In the genomic region with DNA sequence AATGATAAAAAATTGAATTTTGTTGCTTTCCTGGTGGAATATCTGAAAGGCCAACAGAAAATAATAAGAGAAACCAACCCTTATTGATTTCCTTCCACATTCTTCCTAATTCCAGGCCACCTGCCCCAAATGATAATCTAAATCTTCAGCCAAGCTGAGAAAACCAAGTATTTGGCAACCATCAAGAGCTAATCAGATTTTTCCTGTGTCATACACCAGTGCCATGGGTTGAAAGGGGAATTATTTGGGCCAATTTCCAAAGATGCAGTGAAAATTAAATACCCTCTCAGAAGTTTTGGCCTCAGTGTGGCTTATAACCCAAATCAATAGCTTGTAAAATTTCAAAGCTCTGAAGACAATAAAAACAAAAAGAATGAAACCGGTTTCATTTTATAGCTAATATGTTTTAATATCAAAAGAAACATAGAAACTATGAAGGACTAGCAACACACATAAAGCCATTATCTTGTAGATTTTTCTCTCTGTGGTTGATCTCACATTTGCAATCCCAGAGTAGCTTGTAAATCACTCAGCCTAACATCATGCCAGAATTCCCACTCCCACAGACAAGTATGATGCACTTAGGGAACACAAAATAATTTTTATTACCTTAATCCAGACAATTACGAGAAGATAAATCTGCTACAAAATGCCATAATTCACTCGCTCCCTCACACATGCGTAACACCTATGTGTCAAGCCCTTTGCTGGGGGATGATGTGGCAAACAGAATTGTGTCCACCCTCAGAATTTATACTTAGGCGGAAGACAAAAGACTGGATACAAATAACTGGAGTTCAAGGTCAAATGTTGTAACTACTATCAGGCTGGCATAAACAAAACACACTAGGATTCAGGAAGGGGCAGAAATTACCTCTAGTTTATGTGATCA, we compare ENCODE assay signal across 35 cellular contexts.
DNase-seq lines count a peak whose midpoint lies in the region; ATAC-seq, FAIRE-seq and TF ChIP-seq lines count a peak whose summit lies in the region.
"Had no signal": no experiment of that assay in that cellular context is flagged by ENCODE, and none has a peak within 500 bp of the region (broad histone marks: within the 10 kb centered on the region; RNA-seq: fewer than 3 reads in every experiment).

No MANE protein-coding gene starts in this region.

- no peaks in the 10 kb centered on the region for H3K4me1 Mint-ChIP-seq in CD4-positive, alpha-beta T cell (ENCODE audit: low read depth)
- H3K4me1 Mint-ChIP-seq: activated T-helper 17 cell treated with anti-CD3 and anti-CD28 coated beads, Interleukin-2, amount 50 U/mL, for 72 hours; B cell; CD8-positive, alpha-beta memory T cell; memory B cell had no signal

- H3K4me3 ChIP-seq in PC-3 (ENCODE audit: low read length): no peak overlapping the region
- H3K4me3 ChIP-seq: dorsolateral prefrontal cortex, hepatocyte, right atrium auricular region, SJCRH30, testis had no signal

- H3K4me2 ChIP-seq in PC-3 (ENCODE audit: low read length): peak overlapping the region; percentile 60; the same call in 1 of the 2 replicates
- H3K4me2 ChIP-seq: hepatocyte had no signal

- H3K79me2 ChIP-seq in PC-3 (ENCODE audit: low read length): peaks cover 73% of the 10 kb centered on the region
- H3K79me2 ChIP-seq: parathyroid adenoma had no signal

- no peak overlapping the region for H3K27ac Mint-ChIP-seq in CD4-positive, alpha-beta T cell
- H3K27ac Mint-ChIP-seq: activated T-helper 17 cell treated with anti-CD3 and anti-CD28 coated beads, Interleukin-2, amount 50 U/mL, for 72 hours; B cell; CD8-positive, alpha-beta memory T cell; memory B cell had no signal

- no peak for TF ChIP-seq POLR2A in GM12891 (IDR thresholded peaks at IDR 0.05; ENCODE audit: low read depth, low read length)

- H4K20me1 ChIP-seq in PC-3 (ENCODE audit: low read length): peaks cover 19% of the 10 kb centered on the region

- no peak for TF ChIP-seq CTCF in PC-3 (conservative IDR thresholded peaks at IDR 0.05; ENCODE audit: low read depth, low read length)
- no peak for TF ChIP-seq CTCF in CD4-positive, alpha-beta T cell (IDR thresholded peaks at IDR 0.05)

- BruUV-seq in PC-3 (replicated peaks; lab: Mats Ljungman, UMichigan): no TSS peak

- H3K27me3 ChIP-seq in PC-3 (ENCODE audit: low read length): no peaks in the 10 kb centered on the region
- no peaks in the 10 kb centered on the region for H3K27me3 ChIP-seq in CD4-positive, alpha-beta T cell (ENCODE audit: control insufficient read depth, insufficient read depth, low read length)
- H3K27me3 ChIP-seq: brain microvascular endothelial cell, dorsolateral prefrontal cortex, hepatocyte, right atrium auricular region, SJCRH30, testis had no signal

- CTCF ChIA-PET in PC-3 (lab: Charles Lee): interaction anchor here (0.7 kb wide), 1 partner anchor 30 kb away, joined by 4 read pairs; no protein-coding TSS in a partner anchor
- CTCF ChIA-PET in CD4-positive, alpha-beta T cell (lab: Charles Lee): interaction anchor here (0.7 to 1.3 kb wide), 2 partner anchors 10 to 490 kb away, joined by 4 to 5 read pairs; no protein-coding TSS in a partner anchor

- POLR2A ChIA-PET in PC-3 (lab: Charles Lee; ENCODE audit: unreplicated experiment): interaction anchor here (0.7 kb wide), 1 partner anchor 66 kb away, joined by 8 read pairs; no protein-coding TSS in a partner anchor
- POLR2A ChIA-PET in CD4-positive, alpha-beta T cell (lab: Charles Lee): no interaction called here

- no peaks in the 10 kb centered on the region for H3K27me3 Mint-ChIP-seq in CD4-positive, alpha-beta T cell
- H3K27me3 Mint-ChIP-seq: activated T-helper 17 cell treated with anti-CD3 and anti-CD28 coated beads, Interleukin-2, amount 50 U/mL, for 72 hours; B cell; memory B cell had no signal

- H3K4me3 Mint-ChIP-seq in CD4-positive, alpha-beta T cell: no peak overlapping the region
- H3K4me3 Mint-ChIP-seq: activated T-helper 17 cell treated with anti-CD3 and anti-CD28 coated beads, Interleukin-2, amount 50 U/mL, for 72 hours; B cell; CD8-positive, alpha-beta memory T cell; memory B cell; neural crest cell had no signal

- no peaks in the 10 kb centered on the region for H3K9me2 ChIP-seq in PC-3 (replicated peaks; ENCODE audit: low read length)

- peak overlapping the region; percentile 66; the same call in 1 of the 2 replicates for H3K27ac ChIP-seq in PC-3 (ENCODE audit: low read length)
- no peak overlapping the region for H3K27ac ChIP-seq in CD4-positive, alpha-beta T cell (ENCODE audit: low read depth, low read length)
- H3K27ac ChIP-seq: brain microvascular endothelial cell, hepatocyte, parathyroid adenoma, right atrium auricular region, SJCRH30, testis, WERI-Rb-1 had no signal

- no peak; the same call in 1 of the 2 replicates for ATAC-seq in PC-3
- ATAC-seq in GM21825 (IDR thresholded peaks at IDR 0.05; ENCODE audit: unreplicated experiment): no peak
- no peak for ATAC-seq in CD4-positive, alpha-beta T cell (ENCODE audit: poor library complexity)
- ATAC-seq: activated T-helper 17 cell treated with anti-CD3 and anti-CD28 coated beads, Interleukin-2, amount 50 U/mL, for 72 hours; stimulated activated naive CD8-positive, alpha-beta T cell treated with anti-CD3 and anti-CD28 coated beads, Interleukin-15, Interleukin-2, amounts not matched to agents 100 U/mL and 50 U/mL, for 24 hours had no signal

- peak; percentile 39 for DNase-seq in HT-29 (ENCODE audit: low spot score)
- peak; percentile 18 for DNase-seq in PC-3
- DNase-seq in renal cortical epithelial cell (ENCODE audit: low read depth): peak; percentile 16
- DNase-seq in GM12891 (ENCODE audit: insufficient read length, low spot score): no peak
- no peak for DNase-seq in posterior cingulate gyrus
- DNase-seq in CD4-positive, alpha-beta T cell: no peak
- DNase-seq: activated CD4-positive, alpha-beta T cell treated with anti-CD3 and anti-CD28 coated beads for 4 hours; activated naive CD4-positive, alpha-beta T cell treated with anti-CD3 and anti-CD28 coated beads, Interleukin-2, amount 50 U/mL, for 16 hours; amygdala; brain microvascular endothelial cell; CD8-positive, alpha-beta memory T cell; cerebellar nuclear complex; dorsolateral prefrontal cortex; KBM-7; left cardiac atrium; NCI-H1092 treated with DMSO at 0.1 percent for 48 hours; NCI-H187 treated with DMSO at 0.1 percent for 48 hours; NCI-H82; SJCRH30; stimulated activated CD4-positive, alpha-beta T cell treated with anti-CD3 and anti-CD28 coated beads, Interleukin-1b, Interleukin-23, amount 100 ng/mL, for 48 hours; stimulated activated naive CD8-positive, alpha-beta T cell treated with anti-CD3 and anti-CD28 coated beads, Interleukin-15, Interleukin-2, amounts not matched to agents 100 U/mL and 50 U/mL, for 24 hours; T1000; testis; WERI-Rb-1 had no signal

- H3K36me3 ChIP-seq in PC-3 (ENCODE audit: low read depth, low read length): no peaks in the 10 kb centered on the region
- H3K36me3 ChIP-seq: brain microvascular endothelial cell, right atrium auricular region, SJCRH30, WERI-Rb-1 had no signal

- intact Hi-C loops in PC-3 (cut with micrococcal nuclease): loop anchor here (2.0 kb wide), 1 partner anchor 49 kb away; no protein-coding TSS in a partner anchor
- intact Hi-C loops in posterior cingulate gyrus (cut with DNase I): loop anchor here (10.0 kb wide), 1 partner anchor 131 kb away; no protein-coding TSS in a partner anchor
- intact Hi-C loops in CD4-positive, alpha-beta T cell (cut with DNase I, micrococcal nuclease): no loop called here

- no peak overlapping the region for H3K9ac ChIP-seq in PC-3 (ENCODE audit: low read length)
- H3K9ac ChIP-seq: parathyroid adenoma had no signal

- H3K9me3 ChIP-seq in PC-3 (ENCODE audit: low read length): no peaks in the 10 kb centered on the region
- H3K9me3 ChIP-seq in CD4-positive, alpha-beta T cell (ENCODE audit: control insufficient read depth, low read length): no peaks in the 10 kb centered on the region
- H3K9me3 ChIP-seq: right atrium auricular region, SJCRH30, testis had no signal

- FAIRE-seq in islet of Langerhans (lab: Jason Lieb, UNC) (peak; percentile 21), GM12891 (lab: Jason Lieb, UNC) (no peak)
- FAIRE-seq: GM12892, urothelium cell line had no signal

- H3K36me3 Mint-ChIP-seq in CD4-positive, alpha-beta T cell (ENCODE audit: low read depth): no peaks in the 10 kb centered on the region
- H3K36me3 Mint-ChIP-seq: CD8-positive, alpha-beta memory T cell; memory B cell had no signal

- no peak overlapping the region for H2AFZ ChIP-seq in PC-3 (ENCODE audit: low read length)
- H2AFZ ChIP-seq: hepatocyte, parathyroid adenoma had no signal

- peaks cover 34% of the 10 kb centered on the region for H3K4me1 ChIP-seq in PC-3 (ENCODE audit: insufficient read depth, low read length)

- peaks cover 5% of the 10 kb centered on the region for H3F3A ChIP-seq in PC-3 (ENCODE audit: low read length, unreplicated experiment)

- H3K9me3 Mint-ChIP-seq in CD4-positive, alpha-beta T cell: no peaks in the 10 kb centered on the region
- H3K9me3 Mint-ChIP-seq: activated T-helper 17 cell treated with anti-CD3 and anti-CD28 coated beads, Interleukin-2, amount 50 U/mL, for 72 hours; CD8-positive, alpha-beta memory T cell; memory B cell; neural crest cell had no signal

TF ChIP-seq in GM12891, 5 proteins besides CTCF, POLR2A, EP300 and RAD21:
- no peak for TF ChIP-seq POLR2AphosphoS5 (IDR thresholded peaks at IDR 0.05; ENCODE audit: low read depth, low read length)
- TF ChIP-seq TAF1 (IDR thresholded peaks at IDR 0.05; ENCODE audit: low read depth, low read length): no peak
- TF ChIP-seq PAX5 (IDR thresholded peaks at IDR 0.05; ENCODE audit: insufficient read depth, low read length, severe bottlenecking): no peak
- no peak for TF ChIP-seq POU2F2 (IDR thresholded peaks at IDR 0.05; ENCODE audit: low read depth, low read length)
- no peak for TF ChIP-seq SPI1 (IDR thresholded peaks at IDR 0.05; ENCODE audit: low read depth, low read length)

Comparison
In these comparisons a context has a peak if more than half of its experiments do, and no peak if none do; other contexts are left out.
1. DNase-seq: peak in HT-29 (single experiment), PC-3 (single experiment) and renal cortical epithelial cell (single experiment); none in GM12891 (single experiment), posterior cingulate gyrus (0 of 10) and CD4-positive, alpha-beta T cell (0 of 10).
2. intact Hi-C loops: an anchor here in PC-3 (2.0 kb wide) and posterior cingulate gyrus (10.0 kb wide); none called in CD4-positive, alpha-beta T cell.